1 cellular context compared by ENCODE assay signal in genomic region chr11:5151713-5152153, GRCh38.
TF ChIP-seq lines count a peak whose summit lies in the region.

No MANE protein-coding gene starts in this region.

TF ChIP-seq in K562, 482 proteins besides CTCF, POLR2A, EP300 and RAD21 (continued from another document and continues in another):
- TF ChIP-seq ZBTB40 (IDR thresholded peaks at IDR 0.05) (peak; percentile 61; the same call in 1 of the 2 replicates), ZBTB40 (CRISPR knock-in tag; IDR thresholded peaks at IDR 0.05) (no peak), ZNF592 (IDR thresholded peaks at IDR 0.05) (peak; percentile 73; the same call in 1 of the 2 replicates), E2F5 (CRISPR knock-in tag; IDR thresholded peaks at IDR 0.05) (no peak), PRMT5 (CRISPR knock-in tag; IDR thresholded peaks at IDR 0.05) (no peak), GTF2A2 (tag; IDR thresholded peaks at IDR 0.05) (no peak), LARP7 (IDR thresholded peaks at IDR 0.05) (no peak), ZBTB17 (CRISPR knock-in tag; IDR thresholded peaks at IDR 0.05) (0 out of 2 replicates have a peak, but pooled peaks have one; percentile 64), ZNF277 (CRISPR knock-in tag; IDR thresholded peaks at IDR 0.05; ENCODE audit: borderline replicate concordance) (no peak), PATZ1 (CRISPR knock-in tag; IDR thresholded peaks at IDR 0.05; ENCODE audit: borderline replicate concordance) (peak; percentile 2; the same call in 1 of the 2 replicates), PTRF (tag; IDR thresholded peaks at IDR 0.05) (no peak), COPS2 (conservative IDR thresholded peaks at IDR 0.05) (no peak), ILF3 (IDR thresholded peaks at IDR 0.05; ENCODE audit: borderline replicate concordance) (no peak), SNRNP70 (optimal IDR thresholded peaks at IDR 0.05; ENCODE audit: low read depth, low read length) (no peak), U2AF2 (optimal IDR thresholded peaks at IDR 0.05; ENCODE audit: low read depth, low read length) (no peak), MCM3 (IDR thresholded peaks at IDR 0.05) (no peak), ATF3 (IDR thresholded peaks at IDR 0.05) (no peak), ATF3 (CRISPR knock-in tag; conservative IDR thresholded peaks at IDR 0.05) (no peak), ZNF57 (CRISPR knock-in tag; IDR thresholded peaks at IDR 0.05) (no peak), MCM2 (IDR thresholded peaks at IDR 0.05; ENCODE audit: low read depth) (no peak), CHD1 (IDR thresholded peaks at IDR 0.05; ENCODE audit: low read length) (no peak), ARID2 (IDR thresholded peaks at IDR 0.05) (no peak), ZNF586 (CRISPR knock-in tag; conservative IDR thresholded peaks at IDR 0.05) (no peak), ZNF175 (CRISPR knock-in tag; IDR thresholded peaks at IDR 0.05; ENCODE audit: low read depth) (no peak), GATAD2B (IDR thresholded peaks at IDR 0.05; ENCODE audit: borderline replicate concordance) (peak; percentile 40; the same call in 1 of the 2 replicates), ZBTB49 (CRISPR knock-in tag; IDR thresholded peaks at IDR 0.05; ENCODE audit: borderline replicate concordance) (no peak), RUNX1 (IDR thresholded peaks at IDR 0.05; ENCODE audit: low read depth) (no peak; the same call in 1 of the 2 replicates), HSF4 (CRISPR knock-in tag; IDR thresholded peaks at IDR 0.05; ENCODE audit: borderline replicate concordance) (no peak), FOXP1 (CRISPR knock-in tag; IDR thresholded peaks at IDR 0.05) (no peak), EGR1 (conservative IDR thresholded peaks at IDR 0.05) (peak; percentile 35; the same call in 1 of the 2 replicates), PCBP2 (IDR thresholded peaks at IDR 0.05; ENCODE audit: low read depth, low read length, poor library complexity, severe bottlenecking) (no peak), ZNF766 (CRISPR knock-in tag; conservative IDR thresholded peaks at IDR 0.05) (peak; percentile 87), SREBF2 (CRISPR knock-in tag; IDR thresholded peaks at IDR 0.05) (no peak), BMI1 (IDR thresholded peaks at IDR 0.05; ENCODE audit: low read length) (no peak)
